In genomic region chr12:31899136-31899535, GRCh38 we compare ENCODE assay signal across 20 cellular contexts.
DNase-seq lines count a peak whose midpoint lies in the region; ATAC-seq, FAIRE-seq and TF ChIP-seq lines count a peak whose summit lies in the region.
"Had no signal": no experiment of that assay in that cellular context is flagged by ENCODE, and none has a peak within 500 bp of the region (broad histone marks: within the 10 kb centered on the region; RNA-seq: fewer than 3 reads in every experiment).

No MANE protein-coding gene starts in this region.

- peaks cover 31% of the 10 kb centered on the region for H3K4me1 Mint-ChIP-seq in activated CD4-positive, alpha-beta T cell treated with anti-CD3 and anti-CD28 coated beads, Interleukin-2, amount 10 ng/mL, durations not matched to agents 24 days and 14 days
- peaks cover 48% of the 10 kb centered on the region for H3K4me1 Mint-ChIP-seq in activated CD4-positive, alpha-beta T cell treated with anti-CD3 and anti-CD28 coated beads, Interleukin-2, amount 10 ng/mL, durations not matched to agents 7 days and 5 days
- H3K4me1 Mint-ChIP-seq in activated naive CD8-positive, alpha-beta T cell treated with anti-CD3 and anti-CD28 coated beads for 36 hours: peaks cover 37% of the 10 kb centered on the region

- H3K4me3 ChIP-seq in KMS-11 (IDR thresholded peaks at IDR 0.05; ENCODE audit: insufficient read depth, low read depth, low read length): no peak overlapping the region
- no peak overlapping the region for H3K4me3 ChIP-seq in parathyroid adenoma (ENCODE audit: low read depth, low read length)
- no peak overlapping the region for H3K4me3 ChIP-seq in smooth muscle cell
- no peak overlapping the region for H3K4me3 ChIP-seq in heart left ventricle
- no peak overlapping the region for H3K4me3 ChIP-seq in kidney (ENCODE audit: low read length in 2 of 2)
- H3K4me3 ChIP-seq: uterus had no signal

- H3K27ac ChIP-seq in KMS-11: no peak overlapping the region
- no peak overlapping the region for H3K27ac ChIP-seq in parathyroid adenoma
- no peak overlapping the region for H3K27ac ChIP-seq in smooth muscle cell (ENCODE audit: low read depth)
- H3K27ac ChIP-seq in heart left ventricle: peak overlapping the region in 1 of 12 donors; percentile 18
- no peak overlapping the region for H3K27ac ChIP-seq in kidney (ENCODE audit: low read depth in 2 of 2, low read length in 2 of 2)
- H3K27ac ChIP-seq: uterus had no signal

- H3K9ac ChIP-seq in KMS-11 (no peak overlapping the region), parathyroid adenoma (no peak overlapping the region), smooth muscle cell (ENCODE audit: low read depth) (no peak overlapping the region), kidney (ENCODE audit: low read length in 2 of 2) (no peak overlapping the region)

- TF ChIP-seq CTCF in KMS-11 (conservative IDR thresholded peaks at IDR 0.05; ENCODE audit: low read depth, low read length): no peak
- no peak for TF ChIP-seq CTCF in parathyroid adenoma (IDR thresholded peaks at IDR 0.05)
- no peak for TF ChIP-seq CTCF in smooth muscle cell (IDR thresholded peaks at IDR 0.05; ENCODE audit: borderline replicate concordance, insufficient read depth, poor library complexity, severe bottlenecking)
- TF ChIP-seq CTCF in heart left ventricle (IDR thresholded peaks at IDR 0.05): no peak
- no peak for TF ChIP-seq CTCF in kidney (IDR thresholded peaks at IDR 0.05; ENCODE audit: borderline replicate concordance, extremely low read depth, insufficient read depth)

- intact Hi-C loops in activated CD4-positive, alpha-beta T cell treated with anti-CD3 and anti-CD28 coated beads, Interleukin-2, amount 10 ng/mL, durations not matched to agents 24 days and 14 days (cut with micrococcal nuclease): loop anchor here (5.0 to 10.0 kb wide), 3 partner anchors 236 to 577 kb away; partner anchors contain the start of gene ETFBKMT
- intact Hi-C loops in heart left ventricle (cut with DNase I): no loop called here
- intact Hi-C loops in kidney (cut with DNase I): no loop called here

- 95% methylated on average over 1 of the region's 1 CpG for WGBS in smooth muscle cell (ENCODE audit: low lambda C conversion rate)
- 58 to 67% (median 66%) methylated on average over 1 of the region's 1 CpG for WGBS in heart left ventricle, 4 donors

- no peak for FAIRE-seq in kidney (lab: Jason Lieb, UNC)

- H3K79me2 ChIP-seq in KMS-11 (ENCODE audit: insufficient read depth, low read depth): no peaks in the 10 kb centered on the region
- no peaks in the 10 kb centered on the region for H3K79me2 ChIP-seq in parathyroid adenoma
- H3K79me2 ChIP-seq in smooth muscle cell (ENCODE audit: low read depth): no peaks in the 10 kb centered on the region

- no peak overlapping the region for H3K4me3 Mint-ChIP-seq in activated CD4-positive, alpha-beta T cell treated with anti-CD3 and anti-CD28 coated beads, Interleukin-2, amount 10 ng/mL, durations not matched to agents 24 days and 14 days
- no peak overlapping the region for H3K4me3 Mint-ChIP-seq in activated CD4-positive, alpha-beta T cell treated with anti-CD3 and anti-CD28 coated beads, Interleukin-2, amount 10 ng/mL, durations not matched to agents 7 days and 5 days
- H3K4me3 Mint-ChIP-seq in activated naive CD8-positive, alpha-beta T cell treated with anti-CD3 and anti-CD28 coated beads for 36 hours: no peak overlapping the region
- H3K4me3 Mint-ChIP-seq: neural crest cell had no signal

- H3K9me3 ChIP-seq in parathyroid adenoma (ENCODE audit: control insufficient read depth, low read length) (no peaks in the 10 kb centered on the region), smooth muscle cell (replicated peaks; ENCODE audit: low read depth) (no peaks in the 10 kb centered on the region), heart left ventricle (peaks cover 0 to 18% (median 0%) of the 10 kb centered on the region in 12 donors), kidney (ENCODE audit: control insufficient read depth in 1 of 2, low read length in 2 of 2) (no peaks in the 10 kb centered on the region)
- H3K9me3 ChIP-seq: uterus had no signal

- H3K27me3 ChIP-seq in KMS-11 (ENCODE audit: insufficient read depth, low read depth): no peaks in the 10 kb centered on the region
- no peaks in the 10 kb centered on the region for H3K27me3 ChIP-seq in parathyroid adenoma (ENCODE audit: control insufficient read depth, insufficient read depth, low read length)
- H3K27me3 ChIP-seq in smooth muscle cell (ENCODE audit: low read depth): no peaks in the 10 kb centered on the region
- H3K27me3 ChIP-seq in heart left ventricle: no peaks in the 10 kb centered on the region
- H3K27me3 ChIP-seq: uterus had no signal

- CTCF ChIA-PET in activated CD4-positive, alpha-beta T cell treated with anti-CD3 and anti-CD28 coated beads, Interleukin-2, amount 10 ng/mL, durations not matched to agents 7 days and 5 days (lab: Charles Lee): no interaction called here

- no peaks in the 10 kb centered on the region for H3K27me3 Mint-ChIP-seq in activated CD4-positive, alpha-beta T cell treated with anti-CD3 and anti-CD28 coated beads, Interleukin-2, amount 10 ng/mL, durations not matched to agents 24 days and 14 days
- no peaks in the 10 kb centered on the region for H3K27me3 Mint-ChIP-seq in activated CD4-positive, alpha-beta T cell treated with anti-CD3 and anti-CD28 coated beads, Interleukin-2, amount 10 ng/mL, durations not matched to agents 7 days and 5 days
- H3K27me3 Mint-ChIP-seq in activated naive CD8-positive, alpha-beta T cell treated with anti-CD3 and anti-CD28 coated beads for 36 hours: no peaks in the 10 kb centered on the region

- no peak overlapping the region for H2AFZ ChIP-seq in KMS-11 (ENCODE audit: low read depth)
- H2AFZ ChIP-seq in parathyroid adenoma: peak overlapping the region; percentile 9
- H2AFZ ChIP-seq in smooth muscle cell (ENCODE audit: low read depth): no peak overlapping the region

- H3K9me3 Mint-ChIP-seq in activated CD4-positive, alpha-beta T cell treated with anti-CD3 and anti-CD28 coated beads, Interleukin-2, amount 10 ng/mL, durations not matched to agents 24 days and 14 days: peaks cover 30% of the 10 kb centered on the region
- H3K9me3 Mint-ChIP-seq in activated CD4-positive, alpha-beta T cell treated with anti-CD3 and anti-CD28 coated beads, Interleukin-2, amount 10 ng/mL, durations not matched to agents 7 days and 5 days: peaks cover 39% of the 10 kb centered on the region
- H3K9me3 Mint-ChIP-seq in activated naive CD8-positive, alpha-beta T cell treated with anti-CD3 and anti-CD28 coated beads for 36 hours: peaks cover 45% of the 10 kb centered on the region

- DNase-seq in activated CD4-positive, alpha-beta T cell treated with anti-CD3 and anti-CD28 coated beads, Interleukin-2, amount 10 ng/mL, durations not matched to agents 24 days and 14 days: no peak
- DNase-seq in activated CD4-positive, alpha-beta T cell treated with anti-CD3 and anti-CD28 coated beads, Interleukin-2, amount 10 ng/mL, durations not matched to agents 7 days and 5 days: no peak
- DNase-seq in activated naive CD8-positive, alpha-beta T cell treated with anti-CD3 and anti-CD28 coated beads for 36 hours: no peak
- no peak for DNase-seq in smooth muscle cell (lab: John Stamatoyannopoulos, UW; ENCODE audit: unreplicated experiment)
- no peak for DNase-seq in heart left ventricle
- DNase-seq in kidney: no peak
- DNase-seq: activated CD4-positive, alpha-beta T cell treated with anti-CD3 and anti-CD28 coated beads, Interleukin-2, amount 50 U/mL, for 4 hours; anterior cingulate cortex; effector memory CD4-positive, alpha-beta T cell; islet precursor cell; mammary epithelial cell; NCI-H1048; NCI-H2081 treated with DMSO at 0.1 percent for 48 hours; NCI-H526 treated with DMSO at 0.1 percent for 48 hours; retina; uterus had no signal

- TF ChIP-seq POLR2A in heart left ventricle (IDR thresholded peaks at IDR 0.05): no peak

- no peaks in the 10 kb centered on the region for H4K20me1 ChIP-seq in KMS-11 (ENCODE audit: insufficient read depth)
- no peaks in the 10 kb centered on the region for H4K20me1 ChIP-seq in smooth muscle cell (ENCODE audit: low read depth)

- H3K36me3 ChIP-seq in KMS-11 (ENCODE audit: insufficient read depth) (no peaks in the 10 kb centered on the region), parathyroid adenoma (ENCODE audit: control insufficient read depth, insufficient read depth, low read length) (no peaks in the 10 kb centered on the region), smooth muscle cell (ENCODE audit: low read depth) (no peaks in the 10 kb centered on the region), heart left ventricle (no peaks in the 10 kb centered on the region), kidney (ENCODE audit: control insufficient read depth in 1 of 2, insufficient read depth in 2 of 2, low read length in 2 of 2) (no peaks in the 10 kb centered on the region)
- H3K36me3 ChIP-seq: uterus had no signal

- peaks cover 63% of the 10 kb centered on the region for H3K4me1 ChIP-seq in KMS-11 (ENCODE audit: low read depth, poor library complexity, severe bottlenecking)
- peaks cover 12% of the 10 kb centered on the region for H3K4me1 ChIP-seq in parathyroid adenoma
- no peaks in the 10 kb centered on the region for H3K4me1 ChIP-seq in smooth muscle cell (ENCODE audit: low read depth)
- peaks cover 0 to 38% (median 9%) of the 10 kb centered on the region in 12 donors for H3K4me1 ChIP-seq in heart left ventricle
- H3K4me1 ChIP-seq in kidney (ENCODE audit: control insufficient read depth in 1 of 2, insufficient read depth in 1 of 2, low read depth in 1 of 2, low read length in 2 of 2): peaks cover 0 to 4% of the 10 kb centered on the region in 2 donors
- H3K4me1 ChIP-seq: uterus had no signal

- no peak for ATAC-seq in heart left ventricle
- ATAC-seq: Panc1 had no signal

- H3K4me2 ChIP-seq in KMS-11 (peak overlapping the region; percentile 2; the same call in 1 of the 2 replicates), parathyroid adenoma (ENCODE audit: low read length) (no peak overlapping the region), smooth muscle cell (no peak overlapping the region)

- H3F3A ChIP-seq in smooth muscle cell (ENCODE audit: low read depth): peaks cover 9% of the 10 kb centered on the region

- POLR2A ChIA-PET in activated CD4-positive, alpha-beta T cell treated with anti-CD3 and anti-CD28 coated beads, Interleukin-2, amount 10 ng/mL, durations not matched to agents 7 days and 5 days (lab: Charles Lee): interaction anchor here (1.2 kb wide), 1 partner anchor 60 kb away, joined by 5 read pairs; no protein-coding TSS in a partner anchor

- peak overlapping the region; percentile 2 for H3K27ac Mint-ChIP-seq in activated CD4-positive, alpha-beta T cell treated with anti-CD3 and anti-CD28 coated beads, Interleukin-2, amount 10 ng/mL, durations not matched to agents 24 days and 14 days
- H3K27ac Mint-ChIP-seq in activated CD4-positive, alpha-beta T cell treated with anti-CD3 and anti-CD28 coated beads, Interleukin-2, amount 10 ng/mL, durations not matched to agents 7 days and 5 days: no peak overlapping the region
- H3K27ac Mint-ChIP-seq in activated naive CD8-positive, alpha-beta T cell treated with anti-CD3 and anti-CD28 coated beads for 36 hours: peak overlapping the region; percentile 97

- H3K36me3 Mint-ChIP-seq in activated CD4-positive, alpha-beta T cell treated with anti-CD3 and anti-CD28 coated beads, Interleukin-2, amount 10 ng/mL, durations not matched to agents 24 days and 14 days (ENCODE audit: low read depth): peaks cover 54% of the 10 kb centered on the region
- H3K36me3 Mint-ChIP-seq in activated CD4-positive, alpha-beta T cell treated with anti-CD3 and anti-CD28 coated beads, Interleukin-2, amount 10 ng/mL, durations not matched to agents 7 days and 5 days (ENCODE audit: low read depth): peaks cover 62% of the 10 kb centered on the region
- peaks cover 55% of the 10 kb centered on the region for H3K36me3 Mint-ChIP-seq in activated naive CD8-positive, alpha-beta T cell treated with anti-CD3 and anti-CD28 coated beads for 36 hours
